ENCODE assay signal across 16 cellular contexts in genomic region chr2:46836295-46837111, GRCh38.
A peak's percentile ranks its signal among the peaks of the same experiment; 100 is the strongest.
DNase-seq lines count a peak whose midpoint lies in the region; ATAC-seq and TF ChIP-seq lines count a peak whose summit lies in the region.
"Had no signal": no experiment of that assay in that cellular context is flagged by ENCODE, and none has a peak within 500 bp of the region (broad histone marks: within the 10 kb centered on the region; RNA-seq: fewer than 3 reads in every experiment).

No MANE protein-coding gene starts in this region.

- no peaks in the 10 kb centered on the region for H3K27me3 ChIP-seq in esophagus muscularis mucosa
- no peaks in the 10 kb centered on the region for H3K27me3 ChIP-seq in psoas muscle (ENCODE audit: insufficient read depth in 3 of 3, low read length in 2 of 3)

- H3K36me3 ChIP-seq in esophagus muscularis mucosa (no peaks in the 10 kb centered on the region), psoas muscle (ENCODE audit: insufficient read depth in 1 of 2, low read depth in 1 of 2) (no peaks in the 10 kb centered on the region)

- H3K4me3 ChIP-seq in esophagus muscularis mucosa (no peak overlapping the region), psoas muscle (no peak overlapping the region)

- DNase-seq in EL (peak; percentile 51), M059J (ENCODE audit: low read depth) (peak; percentile 94), esophagus muscularis mucosa (ENCODE audit: extremely low spot score) (no peak), psoas muscle (no peak), amniotic stem cell (lab: John Stamatoyannopoulos, UW) (no peak)
- DNase-seq: activated CD8-positive, alpha-beta memory T cell treated with anti-CD3 and anti-CD28 coated beads, Interleukin-2, amount 10 ng/mL, durations not matched to agents 7 days and 5 days; activated naive CD8-positive, alpha-beta T cell treated with anti-CD3 and anti-CD28 coated beads, Interleukin-2, amount 10 ng/mL, durations not matched to agents 7 days and 5 days; CD8-positive, alpha-beta T cell; HCEC 1CT; islet precursor cell; naive B cell; NCI-H2029 treated with DMSO at 0.1 percent for 48 hours had no signal

- intact Hi-C loops in esophagus muscularis mucosa (cut with DNase I): no loop called here
- intact Hi-C loops in psoas muscle (cut with DNase I): no loop called here

- TF ChIP-seq CTCF in esophagus muscularis mucosa (IDR thresholded peaks at IDR 0.05) (no peak), psoas muscle (IDR thresholded peaks at IDR 0.05) (no peak)

- H3K27ac ChIP-seq in esophagus muscularis mucosa (replicated peaks in 1 of 4) (peak overlapping the region in 2 of 4 donors; percentile 22 to 28), psoas muscle (no peak overlapping the region)

- no peaks in the 10 kb centered on the region for H3K9me3 ChIP-seq in esophagus muscularis mucosa
- no peaks in the 10 kb centered on the region for H3K9me3 ChIP-seq in psoas muscle

- TF ChIP-seq POLR2A in esophagus muscularis mucosa (IDR thresholded peaks at IDR 0.05; ENCODE audit: low read depth): no peak

- 98% methylated on average over 2 of the region's 12 CpGs for WGBS in esophagus muscularis mucosa
- 70 to 77% (median 76%) methylated on average over 12 of the region's 12 CpGs for WGBS in psoas muscle, 3 donors

- TF ChIP-seq EP300 in esophagus muscularis mucosa (IDR thresholded peaks at IDR 0.05): peak; percentile 34

- H3K4me1 ChIP-seq in esophagus muscularis mucosa (peaks cover 8 to 17% (median 12%) of the 10 kb centered on the region in 4 donors), psoas muscle (no peaks in the 10 kb centered on the region)

- ATAC-seq in psoas muscle: peak in 3 of 4 donors; percentile 8 to 30 (median 28)
- ATAC-seq in GM18858 (IDR thresholded peaks at IDR 0.05; ENCODE audit: unreplicated experiment): no peak
- ATAC-seq in HG02588 (IDR thresholded peaks at IDR 0.05; ENCODE audit: unreplicated experiment): no peak
- no peak for ATAC-seq in HG03521 (IDR thresholded peaks at IDR 0.05; ENCODE audit: unreplicated experiment)
- ATAC-seq: activated CD8-positive, alpha-beta memory T cell treated with anti-CD3 and anti-CD28 coated beads, Interleukin-2, amount 10 ng/mL, durations not matched to agents 7 days and 5 days; CD8-positive, alpha-beta T cell; WTC11 had no signal

Comparison
In these comparisons a context has a peak if more than half of its experiments do, and no peak if none do; other contexts are left out.
1. DNase-seq: peak in EL (single experiment) and M059J (single experiment); none in esophagus muscularis mucosa (single experiment), psoas muscle (0 of 2) and amniotic stem cell (single experiment).
2. ATAC-seq: peak in psoas muscle (3 of 4); none in GM18858 (single experiment), HG02588 (single experiment) and HG03521 (single experiment).